Comparison of ENCODE assay signal across 8 cellular contexts in genomic region chr10:3807221-3807927, GRCh38. TPM values are rescaled to one million over a fixed set of nuclear protein-coding genes. Genes with fewer than 3 reads are reported as not detected.
A peak's percentile ranks its signal among the peaks of the same experiment; 100 is the strongest.
DNase-seq lines count a peak whose midpoint lies in the region; ATAC-seq and TF ChIP-seq lines count a peak whose summit lies in the region.

No MANE protein-coding gene starts in this region.

- no peaks in the 10 kb centered on the region for H3K36me3 ChIP-seq in colonic mucosa

- no peak overlapping the region for H3K4me3 ChIP-seq in colonic mucosa

- no peaks in the 10 kb centered on the region for H3K9me3 Mint-ChIP-seq in osteocyte (ENCODE audit: unreplicated experiment)

- H3K27me3 Mint-ChIP-seq in osteocyte (ENCODE audit: unreplicated experiment): no peaks in the 10 kb centered on the region

- intact Hi-C loops in colonic mucosa (cut with DNase I): no loop called here

- H3K9me3 ChIP-seq in colonic mucosa: no peaks in the 10 kb centered on the region

- no peak overlapping the region for H3K27ac Mint-ChIP-seq in osteocyte (ENCODE audit: unreplicated experiment)

- H3K4me1 ChIP-seq in colonic mucosa: peaks cover 17% of the 10 kb centered on the region

- H3K36me3 Mint-ChIP-seq in osteocyte (ENCODE audit: unreplicated experiment): no peaks in the 10 kb centered on the region

- peak overlapping the region; percentile 14 for H3K4me3 Mint-ChIP-seq in osteocyte (ENCODE audit: unreplicated experiment)

- no peaks in the 10 kb centered on the region for H3K27me3 ChIP-seq in colonic mucosa

- ATAC-seq in HG02884 (IDR thresholded peaks at IDR 0.05; ENCODE audit: unreplicated experiment) (no peak), GM18520 (IDR thresholded peaks at IDR 0.05; ENCODE audit: unreplicated experiment) (no peak)

- DNase-seq in Daoy (ENCODE audit: low read depth) (peak; percentile 90), NOMO-1 treated with DMSO at 0.1 percent for 48 hours (lab: John Stamatoyannopoulos, UW; ENCODE audit: unreplicated experiment) (peak; percentile 77), colonic mucosa (no peak), osteocyte (ENCODE audit: extremely low spot score, unreplicated experiment) (no peak), UCSD-AML1 (lab: John Stamatoyannopoulos, UW; ENCODE audit: unreplicated experiment) (no peak), GF-D8 (lab: John Stamatoyannopoulos, UW) (no peak)

- H3K9ac ChIP-seq in colonic mucosa (ENCODE audit: low read depth in 2 of 2, low read length in 2 of 2): peak overlapping the region in 1 of 2 donors; percentile 74

- peak overlapping the region; percentile 91 for H3K27ac ChIP-seq in colonic mucosa

- H3K4me1 Mint-ChIP-seq in osteocyte (ENCODE audit: unreplicated experiment): no peaks in the 10 kb centered on the region

- TF ChIP-seq CTCF in colonic mucosa (IDR thresholded peaks at IDR 0.05): no peak
- TF ChIP-seq CTCF in osteocyte (IDR thresholded peaks at IDR 0.05): no peak

RNA-seq across cellular contexts. Expression of gene KLF6, which starts 22.4 kb away (rescaled TPM):
- total RNA-seq in Daoy (2014; rRNA removed; shearing (Covaris generic)): 7.5 and 11.6 TPM in 2 replicates
- total RNA-seq in colonic mucosa: 100 to 1,000 TPM; 106 to 299 TPM
- total RNA-seq in osteocyte: 263 and 341 TPM in 2 replicates

Comparison
In these comparisons a context has a peak if more than half of its experiments do, and no peak if none do; other contexts are left out.
1. DNase-seq: peak in Daoy (single experiment) and NOMO-1 treated with DMSO at 0.1 percent for 48 hours (single experiment); none in colonic mucosa (single experiment), osteocyte (single experiment), UCSD-AML1 (single experiment) and GF-D8 (single experiment).